29 cellular contexts compared by ENCODE assay signal in genomic region chr2:135311962-135312361, GRCh38.
"Had no signal": no experiment of that assay in that cellular context is flagged by ENCODE, and none has a peak within 500 bp of the region (broad histone marks: within the 10 kb centered on the region; RNA-seq: fewer than 3 reads in every experiment).

No MANE protein-coding gene starts in this region.

- H3K27me3 ChIP-seq: colonic mucosa, dorsolateral prefrontal cortex, esophagus muscularis mucosa, esophagus squamous epithelium, foreskin keratinocyte, gastrocnemius medialis, gastroesophageal sphincter, heart left ventricle, heart right ventricle, hepatocyte had no signal

- H3K4me1 Mint-ChIP-seq: endodermal cell had no signal

- H3K27ac Mint-ChIP-seq: dendritic cell treated with granulocyte-macrophage colony-stimulating factor and Interleukin-4, amounts not matched to agents 40 ng/mL and 50 ng/mL, for 4 days; effector memory CD8-positive, alpha-beta T cell; endodermal cell had no signal

- DNase-seq: colonic mucosa; cortex of kidney; dermis blood vessel endothelial cell; dorsolateral prefrontal cortex; effector CD4-positive, alpha-beta T cell; effector CD8-positive, alpha-beta T cell; effector memory CD4-positive, alpha-beta T cell; effector memory CD8-positive, alpha-beta T cell; endodermal cell; erythroblast; esophagus squamous epithelium; foreskin fibroblast; foreskin keratinocyte; foreskin melanocyte; gastrocnemius medialis; glutamatergic neuron; head of caudate nucleus; heart left ventricle; heart right ventricle had no signal

- H3K4me2 ChIP-seq: hepatocyte had no signal

- H3K79me2 ChIP-seq: hepatocyte had no signal

- H2AFZ ChIP-seq: hepatocyte had no signal

- H3K27me3 Mint-ChIP-seq: dendritic cell treated with granulocyte-macrophage colony-stimulating factor and Interleukin-4, amounts not matched to agents 40 ng/mL and 50 ng/mL, for 4 days; effector memory CD8-positive, alpha-beta T cell had no signal

- H3K9me3 Mint-ChIP-seq: dendritic cell treated with granulocyte-macrophage colony-stimulating factor and Interleukin-4, amounts not matched to agents 40 ng/mL and 50 ng/mL, for 4 days; endodermal cell had no signal

- H3K9me3 ChIP-seq: colonic mucosa, esophagus muscularis mucosa, esophagus squamous epithelium, gastrocnemius medialis, gastroesophageal sphincter, heart left ventricle, heart right ventricle had no signal

- H3K4me3 Mint-ChIP-seq: dendritic cell treated with granulocyte-macrophage colony-stimulating factor and Interleukin-4, amounts not matched to agents 40 ng/mL and 50 ng/mL, for 4 days; effector memory CD8-positive, alpha-beta T cell; endodermal cell had no signal

- ATAC-seq: effector memory CD8-positive, alpha-beta T cell; esophagus mucosa; foreskin keratinocyte; gastrocnemius medialis; gastroesophageal sphincter; heart left ventricle; heart right ventricle had no signal

- H3K4me1 ChIP-seq: colonic mucosa, esophagus muscularis mucosa, esophagus squamous epithelium, foreskin keratinocyte, gastrocnemius medialis, gastroesophageal sphincter, heart left ventricle, heart right ventricle had no signal

- H3K36me3 ChIP-seq: colonic mucosa, esophagus squamous epithelium, heart left ventricle had no signal

- H3K27ac ChIP-seq: colonic mucosa, coronary artery, dorsolateral prefrontal cortex, epithelial cell of prostate, esophagus muscularis mucosa, esophagus squamous epithelium, foreskin keratinocyte, gastrocnemius medialis, gastroesophageal sphincter, heart left ventricle, heart right ventricle, hepatocyte had no signal

- FAIRE-seq: endometrium, endothelial cell of umbilical vein, frontal cortex had no signal

- H3K4me3 ChIP-seq: colonic mucosa, coronary artery, dorsolateral prefrontal cortex, esophagus muscularis mucosa, esophagus squamous epithelium, gastrocnemius medialis, gastroesophageal sphincter, heart left ventricle, heart right ventricle, hepatocyte had no signal
